ENCODE assay signal across 11 cellular contexts in the genomic region with DNA sequence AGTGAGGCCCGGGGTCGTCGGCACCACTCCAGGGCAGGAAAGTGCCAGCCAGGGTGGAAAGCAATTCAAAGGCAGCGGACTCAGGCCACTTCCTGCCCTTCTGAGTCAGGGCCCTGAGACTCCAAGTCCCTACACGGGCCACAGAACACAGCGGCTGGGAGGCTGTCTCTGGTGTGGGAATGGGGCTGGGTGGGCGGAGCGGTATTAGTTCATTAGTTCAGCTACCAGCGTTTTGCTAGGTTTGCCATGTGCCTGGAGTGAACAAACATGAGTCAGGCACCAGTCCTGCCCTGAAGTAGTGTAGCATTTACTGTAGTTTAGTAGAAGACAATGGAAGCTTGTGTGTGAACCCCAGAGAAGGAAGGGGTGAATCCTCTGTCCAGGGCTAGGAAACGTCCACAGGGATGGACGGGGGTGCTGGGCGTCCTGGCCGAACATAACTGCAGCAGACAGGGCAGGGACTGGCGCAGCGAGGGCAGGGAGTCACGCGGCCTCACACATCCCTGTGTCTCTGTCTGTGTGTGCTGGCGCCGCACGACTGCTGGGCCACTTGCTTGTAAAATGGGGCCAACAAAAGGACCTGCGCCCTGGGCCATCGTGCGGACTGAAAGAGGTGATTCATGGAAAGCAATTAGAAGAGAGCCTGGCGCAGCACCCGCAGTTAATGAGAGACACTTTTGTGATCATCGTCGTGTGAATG.
DNase-seq lines count a peak whose midpoint lies in the region; ATAC-seq, FAIRE-seq and TF ChIP-seq lines count a peak whose summit lies in the region.
"Had no signal": no experiment of that assay in that cellular context is flagged by ENCODE, and none has a peak within 500 bp of the region (broad histone marks: within the 10 kb centered on the region; RNA-seq: fewer than 3 reads in every experiment).

No MANE protein-coding gene starts in this region.

- H3K36me3 ChIP-seq in PC-3 (ENCODE audit: low read depth, low read length) (no peaks in the 10 kb centered on the region), transverse colon (no peaks in the 10 kb centered on the region)

- FAIRE-seq in urothelium cell line (lab: Jason Lieb, UNC) = peak; percentile 95
- FAIRE-seq: GM19239, small intestine had no signal

- no peak overlapping the region for H3K27ac Mint-ChIP-seq in activated CD8-positive, alpha-beta T cell treated with anti-CD3 and anti-CD28 coated beads for 36 hours
- H3K27ac Mint-ChIP-seq in activated CD8-positive, alpha-beta T cell treated with anti-CD3 and anti-CD28 coated beads, Interleukin-2, amount 10 ng/mL, durations not matched to agents 7 days and 5 days = no peak overlapping the region
- H3K27ac Mint-ChIP-seq: CD8-positive, alpha-beta memory T cell had no signal

- no peaks in the 10 kb centered on the region for H3F3A ChIP-seq in PC-3 (ENCODE audit: low read length, unreplicated experiment)

- no peaks in the 10 kb centered on the region for H3K9me3 ChIP-seq in PC-3 (ENCODE audit: low read length)
- H3K9me3 ChIP-seq in transverse colon = no peaks in the 10 kb centered on the region

- H3K27me3 ChIP-seq in PC-3 (ENCODE audit: low read length) (no peaks in the 10 kb centered on the region), transverse colon (no peaks in the 10 kb centered on the region)

- no peaks in the 10 kb centered on the region for H3K9me2 ChIP-seq in PC-3 (replicated peaks; ENCODE audit: low read length)

- DNase-seq in activated CD8-positive, alpha-beta T cell treated with anti-CD3 and anti-CD28 coated beads for 36 hours = peak; percentile 27
- no peak for DNase-seq in activated CD8-positive, alpha-beta T cell treated with anti-CD3 and anti-CD28 coated beads, Interleukin-2, amount 10 ng/mL, durations not matched to agents 7 days and 5 days
- DNase-seq in PC-3 (peak; percentile 93), fibroblast of pulmonary artery (ENCODE audit: low read depth) (peak; percentile 51), urothelium cell line (ENCODE audit: low spot score) (peak; percentile 91), transverse colon (no peak)
- DNase-seq: CD8-positive, alpha-beta memory T cell; small intestine had no signal

- no peak overlapping the region for H3K4me3 Mint-ChIP-seq in activated CD8-positive, alpha-beta T cell treated with anti-CD3 and anti-CD28 coated beads for 36 hours
- no peak overlapping the region for H3K4me3 Mint-ChIP-seq in activated CD8-positive, alpha-beta T cell treated with anti-CD3 and anti-CD28 coated beads, Interleukin-2, amount 10 ng/mL, durations not matched to agents 7 days and 5 days
- H3K4me3 Mint-ChIP-seq: CD8-positive, alpha-beta memory T cell had no signal

- no peak for TF ChIP-seq EP300 in transverse colon (IDR thresholded peaks at IDR 0.05; ENCODE audit: low read depth)

- peaks cover 19% of the 10 kb centered on the region for H3K27me3 Mint-ChIP-seq in activated CD8-positive, alpha-beta T cell treated with anti-CD3 and anti-CD28 coated beads for 36 hours
- no peaks in the 10 kb centered on the region for H3K27me3 Mint-ChIP-seq in activated CD8-positive, alpha-beta T cell treated with anti-CD3 and anti-CD28 coated beads, Interleukin-2, amount 10 ng/mL, durations not matched to agents 7 days and 5 days (ENCODE audit: low read depth)

- H3K9me3 Mint-ChIP-seq in activated CD8-positive, alpha-beta T cell treated with anti-CD3 and anti-CD28 coated beads for 36 hours = no peaks in the 10 kb centered on the region
- no peaks in the 10 kb centered on the region for H3K9me3 Mint-ChIP-seq in activated CD8-positive, alpha-beta T cell treated with anti-CD3 and anti-CD28 coated beads, Interleukin-2, amount 10 ng/mL, durations not matched to agents 7 days and 5 days (ENCODE audit: insufficient read depth)
- H3K9me3 Mint-ChIP-seq: CD8-positive, alpha-beta memory T cell had no signal

- ATAC-seq in activated CD8-positive, alpha-beta T cell treated with anti-CD3 and anti-CD28 coated beads for 36 hours = no peak
- ATAC-seq in activated CD8-positive, alpha-beta T cell treated with anti-CD3 and anti-CD28 coated beads, Interleukin-2, amount 10 ng/mL, durations not matched to agents 7 days and 5 days = no peak
- ATAC-seq in PC-3 = peak; percentile 71
- no peak for ATAC-seq in HG02571 (IDR thresholded peaks at IDR 0.05; ENCODE audit: unreplicated experiment)
- no peak for ATAC-seq in HG03432 (IDR thresholded peaks at IDR 0.05; ENCODE audit: unreplicated experiment)

- H2AFZ ChIP-seq in PC-3 (ENCODE audit: low read length) = 0 out of 2 replicates have a peak overlapping the region, but pooled peaks have one; percentile 10

- no peak for TF ChIP-seq CTCF in activated CD8-positive, alpha-beta T cell treated with anti-CD3 and anti-CD28 coated beads for 36 hours (IDR thresholded peaks at IDR 0.05)
- no peak for TF ChIP-seq CTCF in PC-3 (conservative IDR thresholded peaks at IDR 0.05; ENCODE audit: low read depth, low read length)
- no peak for TF ChIP-seq CTCF in fibroblast of pulmonary artery (IDR thresholded peaks at IDR 0.05; ENCODE audit: low read length, missing control alignments)
- TF ChIP-seq CTCF in transverse colon (IDR thresholded peaks at IDR 0.05) = no peak

- intact Hi-C loops in activated CD8-positive, alpha-beta T cell treated with anti-CD3 and anti-CD28 coated beads for 36 hours (cut with micrococcal nuclease) = loop anchor here (5.0 kb wide), 1 partner anchor 498 kb away; no protein-coding TSS in a partner anchor
- intact Hi-C loops in PC-3 (cut with micrococcal nuclease) = loop anchor here (1.0 to 5.0 kb wide), 3 partner anchors 133 to 338 kb away; no protein-coding TSS in a partner anchor
- intact Hi-C loops in transverse colon (cut with DNase I; ENCODE audit: low total_unique reads) = loop anchor here (10.0 kb wide), 1 partner anchor 470 kb away; no protein-coding TSS in a partner anchor

- H3K27ac ChIP-seq in PC-3 (ENCODE audit: low read length) (peak overlapping the region; percentile 91), transverse colon (no peak overlapping the region)

- CTCF ChIA-PET in activated CD8-positive, alpha-beta T cell treated with anti-CD3 and anti-CD28 coated beads for 36 hours (lab: Charles Lee) = interaction anchor here (1.4 kb wide), 1 partner anchor 499 kb away, joined by 5 read pairs; no protein-coding TSS in a partner anchor
- CTCF ChIA-PET in activated CD8-positive, alpha-beta T cell treated with anti-CD3 and anti-CD28 coated beads, Interleukin-2, amount 10 ng/mL, durations not matched to agents 7 days and 5 days (lab: Charles Lee) = no interaction called here
- CTCF ChIA-PET in PC-3 (lab: Charles Lee) = interaction anchor here (0.7 to 1.2 kb wide), 2 partner anchors 193 to 218 kb away, joined by 3 to 4 read pairs; no protein-coding TSS in a partner anchor

- no peaks in the 10 kb centered on the region for H4K20me1 ChIP-seq in PC-3 (ENCODE audit: low read length)

- peaks cover 10% of the 10 kb centered on the region for H3K4me1 Mint-ChIP-seq in activated CD8-positive, alpha-beta T cell treated with anti-CD3 and anti-CD28 coated beads for 36 hours (ENCODE audit: low read depth)
- peaks cover 10% of the 10 kb centered on the region for H3K4me1 Mint-ChIP-seq in activated CD8-positive, alpha-beta T cell treated with anti-CD3 and anti-CD28 coated beads, Interleukin-2, amount 10 ng/mL, durations not matched to agents 7 days and 5 days (ENCODE audit: low read depth)

- POLR2A ChIA-PET in activated CD8-positive, alpha-beta T cell treated with anti-CD3 and anti-CD28 coated beads for 36 hours (lab: Charles Lee) = no interaction called here
- POLR2A ChIA-PET in activated CD8-positive, alpha-beta T cell treated with anti-CD3 and anti-CD28 coated beads, Interleukin-2, amount 10 ng/mL, durations not matched to agents 7 days and 5 days (lab: Charles Lee) = interaction anchor here (0.7 kb wide), 1 partner anchor 12 kb away, joined by 3 read pairs; no protein-coding TSS in a partner anchor
- POLR2A ChIA-PET in PC-3 (lab: Charles Lee; ENCODE audit: unreplicated experiment) = interaction anchor here (0.7 kb wide), 1 partner anchor 11 kb away, joined by 9 read pairs; no protein-coding TSS in a partner anchor

- TSS peak; percentile 26 for BruUV-seq in PC-3 (replicated peaks; lab: Mats Ljungman, UMichigan)

- 86% methylated on average over 27 of the region's 27 CpGs; no CpG with 5 or more reads in 1 of the 2 donors for WGBS in transverse colon (ENCODE audit: low coverage in 1 of 2), 2 donors

- no peak for TF ChIP-seq POLR2A in transverse colon (IDR thresholded peaks at IDR 0.05)

- in situ Hi-C loops in transverse colon (cut with MboI; ENCODE audit: low pct_ligation_motif_present in 1 of 4, low pct_unique_long_range_greater_than_20kb in 1 of 4, low sequenced_read_pairs in 3 of 4) = no loop called here

- H3K4me3 ChIP-seq in PC-3 (ENCODE audit: low read length) = no peak overlapping the region; the same call in 1 of the 2 replicates
- no peak overlapping the region for H3K4me3 ChIP-seq in fibroblast of pulmonary artery (replicated peaks; ENCODE audit: low read depth, low read length)
- H3K4me3 ChIP-seq in transverse colon = no peak overlapping the region

- H3K4me1 ChIP-seq in PC-3 (ENCODE audit: insufficient read depth, low read length) (peaks cover 39% of the 10 kb centered on the region), transverse colon (peaks cover 0 to 11% (median 7%) of the 10 kb centered on the region in 4 donors)

- H3K4me2 ChIP-seq in PC-3 (ENCODE audit: low read length) = peak overlapping the region; percentile 66

- no peaks in the 10 kb centered on the region for H3K36me3 Mint-ChIP-seq in activated CD8-positive, alpha-beta T cell treated with anti-CD3 and anti-CD28 coated beads for 36 hours (ENCODE audit: low read depth)
- H3K36me3 Mint-ChIP-seq in activated CD8-positive, alpha-beta T cell treated with anti-CD3 and anti-CD28 coated beads, Interleukin-2, amount 10 ng/mL, durations not matched to agents 7 days and 5 days (ENCODE audit: low read depth) = no peaks in the 10 kb centered on the region
- H3K36me3 Mint-ChIP-seq: CD8-positive, alpha-beta memory T cell had no signal

- H3K79me2 ChIP-seq in PC-3 (ENCODE audit: low read length) = no peaks in the 10 kb centered on the region

- peak overlapping the region; percentile 71 for H3K9ac ChIP-seq in PC-3 (ENCODE audit: low read length)

Comparison
In these comparisons a context has a peak if more than half of its experiments do, and no peak if none do; other contexts are left out.
1. DNase-seq: peak in activated CD8-positive, alpha-beta T cell treated with anti-CD3 and anti-CD28 coated beads for 36 hours (single experiment), PC-3 (single experiment), fibroblast of pulmonary artery (single experiment) and urothelium cell line (single experiment); none in activated CD8-positive, alpha-beta T cell treated with anti-CD3 and anti-CD28 coated beads, Interleukin-2, amount 10 ng/mL, durations not matched to agents 7 days and 5 days (single experiment) and transverse colon (single experiment).